ENCODE assay signal across 9 cellular contexts in the genomic region with DNA sequence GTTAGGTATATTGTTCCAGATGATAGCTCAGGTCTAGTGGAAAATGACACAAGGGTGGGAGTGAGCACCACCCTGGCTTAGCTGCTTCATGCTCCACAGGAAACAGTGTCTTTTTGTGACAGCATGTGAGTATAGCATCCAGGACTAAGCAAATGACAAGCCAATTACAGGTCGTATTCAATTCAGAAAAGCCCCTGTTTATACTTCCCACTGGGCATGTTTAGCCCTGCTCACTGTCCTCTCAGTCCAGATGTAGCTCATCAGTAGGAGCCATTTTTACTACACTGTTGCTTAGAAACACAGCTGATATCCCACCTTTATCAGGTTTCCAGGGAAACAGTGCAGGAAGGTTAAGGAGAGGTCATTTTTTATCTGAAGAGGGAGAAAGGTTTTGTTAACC. TPM values are rescaled to one million over a fixed set of nuclear protein-coding genes. Genes with fewer than 3 reads are reported as not detected.
A peak's percentile ranks its signal among the peaks of the same experiment; 100 is the strongest.
DNase-seq lines count a peak whose midpoint lies in the region; ATAC-seq and TF ChIP-seq lines count a peak whose summit lies in the region.
"Had no signal": no experiment of that assay in that cellular context is flagged by ENCODE, and none has a peak within 500 bp of the region (broad histone marks: within the 10 kb centered on the region; RNA-seq: fewer than 3 reads in every experiment).

No MANE protein-coding gene starts in this region.

- no peaks in the 10 kb centered on the region for H3K27me3 ChIP-seq in uterus

- H3K4me1 ChIP-seq in uterus = no peaks in the 10 kb centered on the region

- ATAC-seq in GM18868 (IDR thresholded peaks at IDR 0.05; ENCODE audit: unreplicated experiment) = peak; percentile 26
- ATAC-seq in HG02759 (IDR thresholded peaks at IDR 0.05; ENCODE audit: unreplicated experiment) = peak; percentile 56
- peak in 2 of 3 donors; percentile 39 to 44 for ATAC-seq in natural killer cell

- no peak overlapping the region for H3K4me3 Mint-ChIP-seq in natural killer cell
- H3K4me3 Mint-ChIP-seq: activated CD4-positive, alpha-beta T cell treated with anti-CD3 and anti-CD28 coated beads, Interleukin-2, amount 10 ng/mL, durations not matched to agents 7 days and 5 days had no signal

- no peak for TF ChIP-seq POLR2A in uterus (IDR thresholded peaks at IDR 0.05)

- H3K9me3 Mint-ChIP-seq in natural killer cell = no peaks in the 10 kb centered on the region
- H3K9me3 Mint-ChIP-seq: activated CD4-positive, alpha-beta T cell treated with anti-CD3 and anti-CD28 coated beads, Interleukin-2, amount 10 ng/mL, durations not matched to agents 7 days and 5 days had no signal

- H3K4me3 ChIP-seq in uterus = no peak overlapping the region

- peaks cover 41 to 47% of the 10 kb centered on the region in 2 donors for H3K4me1 Mint-ChIP-seq in natural killer cell

- H3K27me3 Mint-ChIP-seq in natural killer cell (ENCODE audit: low read depth in 2 of 2) = no peaks in the 10 kb centered on the region
- H3K27me3 Mint-ChIP-seq: activated CD4-positive, alpha-beta T cell treated with anti-CD3 and anti-CD28 coated beads, Interleukin-2, amount 10 ng/mL, durations not matched to agents 7 days and 5 days had no signal

- peak overlapping the region in 1 of 2 donors; percentile 15 for H3K27ac Mint-ChIP-seq in natural killer cell
- H3K27ac Mint-ChIP-seq: activated CD4-positive, alpha-beta T cell treated with anti-CD3 and anti-CD28 coated beads, Interleukin-2, amount 10 ng/mL, durations not matched to agents 7 days and 5 days had no signal

- H3K36me3 ChIP-seq in uterus = no peaks in the 10 kb centered on the region

- DNase-seq in NCI-H748 treated with DMSO at 0.1 percent for 48 hours (lab: John Stamatoyannopoulos, UW) (peak; percentile 99), natural killer cell (no peak), HuH-7.5 (ENCODE audit: low spot score) (no peak), uterus (no peak)
- DNase-seq in activated effector memory CD4-positive, alpha-beta T cell treated with anti-CD3 and anti-CD28 coated beads, Interleukin-2, amount 50 U/mL, for 16 hours = no peak
- DNase-seq: NCI-H524 treated with DMSO at 0.1 percent for 48 hours had no signal

- intact Hi-C loops in natural killer cell (cut with micrococcal nuclease) (no loop called here), uterus (cut with DNase I; ENCODE audit: low total_unique reads) (no loop called here)

- H3K9me3 ChIP-seq in uterus = no peaks in the 10 kb centered on the region

- H3K36me3 Mint-ChIP-seq in natural killer cell = no peaks in the 10 kb centered on the region

- no peak overlapping the region for H3K27ac ChIP-seq in uterus

- no peak for TF ChIP-seq CTCF in natural killer cell (IDR thresholded peaks at IDR 0.05)
- TF ChIP-seq CTCF in uterus (IDR thresholded peaks at IDR 0.05) = no peak

RNA-seq across cellular contexts. Expression of gene ABHD13, which starts 8.0 kb away (rescaled TPM):
- total RNA-seq in natural killer cell (10 to 100 TPM; 12.3 to 14.7 (median 12.9) TPM), uterus (10 to 100 TPM in 3 of 4 donors, 1 to 10 TPM in 1; 8.7 to 30.0 (median 18.1) TPM)

RNA-seq across cellular contexts. Expression of gene LIG4, which starts 10.8 kb away (rescaled TPM):
- total RNA-seq in natural killer cell = 1 to 10 TPM; 7.7 to 8.5 (median 7.9) TPM
- 10 to 100 TPM in 1 of 4 donors, 1 to 10 TPM in 3; 2.0 to 11.0 (median 7.2) TPM for total RNA-seq in uterus

RNA-seq across cellular contexts. Expression of gene TNFSF13B, which starts 43.3 kb away (rescaled TPM):
- total RNA-seq in natural killer cell (1 to 10 TPM; 4.0 to 9.5 (median 6.3) TPM), uterus (1 to 10 TPM in 2 of 4 donors, under 1 TPM in 1, not detected in 1; 0.29 to 3.7 (median 2.1) TPM)
